In the genomic region with DNA sequence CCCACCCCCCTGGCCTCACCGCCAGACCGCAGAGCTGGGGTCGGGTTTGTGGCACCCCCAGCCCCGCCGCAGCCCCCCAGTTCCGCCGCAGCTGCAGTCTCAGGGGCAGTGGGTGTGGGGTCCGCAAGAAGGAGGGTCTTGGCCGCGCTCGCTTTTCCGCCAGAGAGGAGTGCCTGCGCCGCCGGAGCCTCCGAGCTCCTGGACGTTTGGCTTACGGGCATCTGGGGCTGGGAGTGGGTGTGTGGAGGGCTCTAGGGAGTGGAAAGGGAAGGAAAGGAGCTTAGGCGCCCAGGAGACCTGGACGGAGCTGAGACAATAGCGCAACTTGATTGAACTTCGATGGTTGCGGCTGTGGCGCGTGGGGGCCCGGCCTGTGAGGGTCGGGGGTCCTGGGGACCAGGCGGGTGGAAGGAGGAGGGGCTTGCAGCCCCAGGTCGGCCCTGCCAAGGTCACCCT, we compare ENCODE assay signal across 1 cellular context.
TF ChIP-seq lines count a peak whose summit lies in the region.

No MANE protein-coding gene starts in this region.

TF ChIP-seq in SK-N-SH, 30 proteins besides CTCF, POLR2A, EP300 and RAD21 (continued from another document):
- TF ChIP-seq, protein P1, sequence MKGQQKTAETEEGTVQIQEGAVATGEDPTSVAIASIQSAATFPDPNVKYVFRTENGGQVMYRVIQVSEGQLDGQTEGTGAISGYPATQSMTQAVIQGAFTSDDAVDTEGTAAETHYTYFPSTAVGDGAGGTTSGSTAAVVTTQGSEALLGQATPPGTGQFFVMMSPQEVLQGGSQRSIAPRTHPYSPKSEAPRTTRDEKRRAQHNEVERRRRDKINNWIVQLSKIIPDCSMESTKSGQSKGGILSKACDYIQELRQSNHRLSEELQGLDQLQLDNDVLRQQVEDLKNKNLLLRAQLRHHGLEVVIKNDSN (IDR thresholded peaks at IDR 0.05; ENCODE audit: borderline replicate concordance, low read depth), result no peak
